Comparison of ENCODE assay signal across 31 cellular contexts in genomic region chr2:27984153-27984552, GRCh38.
"Had no signal": no experiment of that assay in that cellular context is flagged by ENCODE, and none has a peak within 500 bp of the region (broad histone marks: within the 10 kb centered on the region; RNA-seq: fewer than 3 reads in every experiment).

No MANE protein-coding gene starts in this region.

- ATAC-seq: activated naive CD4-positive, alpha-beta T cell treated with anti-CD3 and anti-CD28 coated beads, Interleukin-2, amount 50 U/mL, for 72 hours; activated naive CD8-positive, alpha-beta T cell treated with anti-CD3 and anti-CD28 coated beads, Interleukin-2, amount 50 U/mL, for 24 hours; activated T-cell treated with anti-CD3 and anti-CD28 coated beads, Interleukin-2, amount 50 U/mL, for 4 hours; activated T-cell treated with anti-CD3 and anti-CD28 coated beads, Interleukin-2, amount 50 U/mL, for 72 hours; activated T-helper 17 cell treated with anti-CD3 and anti-CD28 coated beads, Interleukin-2, amount 50 U/mL, for 72 hours; body of pancreas had no signal

- H3K27ac ChIP-seq: adrenal gland, body of pancreas, brain microvascular endothelial cell, breast epithelium, cardiac muscle cell had no signal

- H3K36me3 ChIP-seq: brain microvascular endothelial cell, breast epithelium, cardiac muscle cell had no signal

- DNase-seq: activated effector memory CD4-positive, alpha-beta T cell treated with anti-CD3 and anti-CD28 coated beads, Interleukin-2, amount 50 U/mL, for 16 hours; activated effector memory CD4-positive, alpha-beta T cell treated with Interleukin-2 at 50 U/mL for 16 hours; activated gamma-delta T cell; activated gamma-delta T cell treated with Interleukin-2 at 50 U/mL for 16 hours; activated naive CD4-positive, alpha-beta T cell; activated naive CD4-positive, alpha-beta T cell treated with anti-CD3 and anti-CD28 coated beads for 36 hours; activated naive CD4-positive, alpha-beta T cell treated with anti-CD3 and anti-CD28 coated beads, Interleukin-2, amount 10 ng/mL, durations not matched to agents 7 days and 5 days; activated naive CD4-positive, alpha-beta T cell treated with anti-CD3 and anti-CD28 coated beads, Interleukin-2, amount 50 U/mL, for 16 hours; activated naive CD4-positive, alpha-beta T cell treated with Interleukin-2 at 50 U/mL for 16 hours; activated naive CD8-positive, alpha-beta T cell treated with anti-CD3 and anti-CD28 coated beads for 36 hours; activated naive CD8-positive, alpha-beta T cell treated with anti-CD3 and anti-CD28 coated beads, Interleukin-2, amount 10 ng/mL, durations not matched to agents 7 days and 5 days; activated naive CD8-positive, alpha-beta T cell treated with anti-CD3 and anti-CD28 coated beads, Interleukin-2, amount 50 U/mL, for 24 hours; activated T-cell treated with anti-CD3 and anti-CD28 coated beads, Interleukin-2, amount 50 U/mL, for 1 hour; activated T-cell treated with anti-CD3 and anti-CD28 coated beads, Interleukin-2, amount 50 U/mL, for 24 hours; activated T-cell treated with anti-CD3 and anti-CD28 coated beads, Interleukin-2, amount 50 U/mL, for 4 hours; activated T-cell treated with anti-CD3 and anti-CD28 coated beads, Interleukin-2, amount 50 U/mL, for 48 hours; activated T-cell treated with anti-CD3 and anti-CD28 coated beads, Interleukin-2, amount 50 U/mL, for 72 hours; adrenal gland; amniotic stem cell; amygdala; anterior cingulate cortex; aorta; body of pancreas; brain microvascular endothelial cell; caudate nucleus; central memory CD4-positive, alpha-beta T cell; cerebellar nuclear complex had no signal

- H3K27me3 ChIP-seq: adrenal gland, body of pancreas, brain microvascular endothelial cell, breast epithelium, cardiac muscle cell had no signal

- H3K4me3 ChIP-seq: adrenal gland, body of pancreas, breast epithelium, cardiac muscle cell had no signal

- H3K4me1 ChIP-seq: body of pancreas, breast epithelium had no signal

- H3K9me3 ChIP-seq: adrenal gland, body of pancreas, breast epithelium had no signal
